In the genomic region with DNA sequence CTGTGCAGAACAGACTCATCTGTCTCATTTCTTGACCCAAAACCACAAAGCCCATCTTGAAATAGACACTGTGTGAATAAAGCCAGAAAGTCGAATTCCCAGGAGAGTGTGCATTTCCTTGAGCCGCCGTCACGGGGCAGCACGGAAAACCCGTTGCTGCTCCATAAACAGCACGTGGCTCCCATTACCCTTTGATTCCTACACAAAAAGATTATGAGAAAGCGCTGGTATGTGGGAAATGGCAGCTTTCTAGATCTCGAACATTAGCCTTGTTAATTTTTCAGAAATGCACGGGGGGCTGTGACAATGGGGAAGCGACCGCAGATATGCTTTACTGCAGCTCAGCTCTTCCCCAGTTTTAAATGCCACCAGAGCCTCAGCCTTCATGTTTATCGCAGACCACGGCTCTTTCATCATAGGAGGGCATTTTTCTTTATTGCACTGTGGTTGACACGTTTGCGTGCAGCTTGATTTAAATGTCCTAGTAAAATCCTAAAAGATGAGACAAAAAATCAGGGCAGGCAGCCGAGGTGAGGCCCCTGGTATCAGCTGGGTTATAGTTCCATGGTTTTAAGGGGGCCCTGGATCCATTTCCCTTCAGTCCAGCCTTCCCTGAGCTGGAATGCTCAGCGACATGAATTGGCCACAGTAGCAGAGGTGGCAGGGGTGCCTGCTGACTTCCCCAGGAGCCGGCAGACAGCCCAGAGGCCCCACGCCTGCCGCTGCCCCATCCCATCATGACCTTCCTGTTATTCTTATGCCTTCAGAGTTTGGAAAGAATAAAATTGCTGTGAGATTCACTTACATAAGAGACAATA, we compare ENCODE assay signal across 27 cellular contexts.
A peak's percentile ranks its signal among the peaks of the same experiment; 100 is the strongest.
DNase-seq lines count a peak whose midpoint lies in the region; ATAC-seq and TF ChIP-seq lines count a peak whose summit lies in the region.
"Had no signal": no experiment of that assay in that cellular context is flagged by ENCODE, and none has a peak within 500 bp of the region (broad histone marks: within the 10 kb centered on the region; RNA-seq: fewer than 3 reads in every experiment).

No MANE protein-coding gene starts in this region.

- H3K9me2 ChIP-seq in hepatocyte (replicated peaks; ENCODE audit: insufficient read depth) = no peaks in the 10 kb centered on the region
- H3K9me2 ChIP-seq: SK-N-SH had no signal

- H3K4me3 Mint-ChIP-seq in activated CD8-positive, alpha-beta memory T cell treated with anti-CD3 and anti-CD28 coated beads, Interleukin-2, amount 10 ng/mL, durations not matched to agents 7 days and 5 days = no peak overlapping the region
- H3K4me3 Mint-ChIP-seq: activated CD8-positive, alpha-beta T cell treated with anti-CD3 and anti-CD28 coated beads, Interleukin-2, amount 10 ng/mL, durations not matched to agents 7 days and 5 days; activated naive CD8-positive, alpha-beta T cell; activated T-cell treated with anti-CD3 and anti-CD28 coated beads, Interleukin-2, amount 50 U/mL, for 72 hours; CD4-positive, alpha-beta T cell; mesothelial cell of epicardium; natural killer cell; stimulated activated naive CD8-positive, alpha-beta T cell treated with anti-CD3 and anti-CD28 coated beads, Interleukin-15, amount 100 ng/mL, for 72 hours had no signal

- CTCF ChIA-PET in activated CD8-positive, alpha-beta memory T cell treated with anti-CD3 and anti-CD28 coated beads, Interleukin-2, amount 10 ng/mL, durations not matched to agents 7 days and 5 days (lab: Charles Lee) = no interaction called here

- H3K27me3 ChIP-seq in hepatocyte = peaks cover 4% of the 10 kb centered on the region
- H3K27me3 ChIP-seq: upper lobe of right lung had no signal

- peaks cover 2% of the 10 kb centered on the region for H3K9me3 Mint-ChIP-seq in activated CD8-positive, alpha-beta memory T cell treated with anti-CD3 and anti-CD28 coated beads, Interleukin-2, amount 10 ng/mL, durations not matched to agents 7 days and 5 days (ENCODE audit: low read depth)

- peaks cover 6% of the 10 kb centered on the region for H3K4me1 ChIP-seq in hepatocyte (ENCODE audit: insufficient read depth)
- H3K4me1 ChIP-seq: left lung, upper lobe of right lung had no signal

- no peaks in the 10 kb centered on the region for H3K9me3 ChIP-seq in hepatocyte (ENCODE audit: low read depth)
- H3K9me3 ChIP-seq: SK-N-SH had no signal

- no peaks in the 10 kb centered on the region for H3K36me3 ChIP-seq in hepatocyte (replicated peaks; ENCODE audit: insufficient read depth, low read depth)
- H3K36me3 ChIP-seq: left lung, upper lobe of right lung had no signal

- H3K4me1 Mint-ChIP-seq in activated CD8-positive, alpha-beta memory T cell treated with anti-CD3 and anti-CD28 coated beads, Interleukin-2, amount 10 ng/mL, durations not matched to agents 7 days and 5 days = no peaks in the 10 kb centered on the region
- H3K4me1 Mint-ChIP-seq: natural killer cell; stimulated activated naive CD8-positive, alpha-beta T cell treated with anti-CD3 and anti-CD28 coated beads, Interleukin-15, amount 100 ng/mL, for 72 hours had no signal

- H3K27ac Mint-ChIP-seq in activated CD8-positive, alpha-beta memory T cell treated with anti-CD3 and anti-CD28 coated beads, Interleukin-2, amount 10 ng/mL, durations not matched to agents 7 days and 5 days = no peak overlapping the region
- H3K27ac Mint-ChIP-seq: activated CD8-positive, alpha-beta T cell treated with anti-CD3 and anti-CD28 coated beads, Interleukin-2, amount 10 ng/mL, durations not matched to agents 7 days and 5 days; activated naive CD8-positive, alpha-beta T cell; activated T-cell treated with anti-CD3 and anti-CD28 coated beads, Interleukin-2, amount 50 U/mL, for 72 hours; CD4-positive, alpha-beta T cell; mesothelial cell of epicardium; natural killer cell; stimulated activated naive CD8-positive, alpha-beta T cell treated with anti-CD3 and anti-CD28 coated beads, Interleukin-15, amount 100 ng/mL, for 72 hours had no signal

- no peak overlapping the region for H3K27ac ChIP-seq in hepatocyte
- H3K27ac ChIP-seq: left lung, upper lobe of right lung had no signal

- peaks cover 2% of the 10 kb centered on the region for H3K27me3 Mint-ChIP-seq in activated CD8-positive, alpha-beta memory T cell treated with anti-CD3 and anti-CD28 coated beads, Interleukin-2, amount 10 ng/mL, durations not matched to agents 7 days and 5 days

- no peak for ATAC-seq in activated CD8-positive, alpha-beta memory T cell treated with anti-CD3 and anti-CD28 coated beads, Interleukin-2, amount 10 ng/mL, durations not matched to agents 7 days and 5 days
- ATAC-seq in omental fat pad (ENCODE audit: low FRiP score) = no peak
- ATAC-seq: activated CD8-positive, alpha-beta T cell treated with anti-CD3 and anti-CD28 coated beads, Interleukin-2, amount 10 ng/mL, durations not matched to agents 7 days and 5 days; activated T-cell treated with anti-CD3 and anti-CD28 coated beads, Interleukin-2, amount 50 U/mL, for 72 hours; K562; left lung; natural killer cell; stimulated activated naive CD8-positive, alpha-beta T cell treated with anti-CD3 and anti-CD28 coated beads, Interleukin-15, amount 100 ng/mL, for 72 hours; upper lobe of right lung had no signal

- peak; percentile 7 for DNase-seq in activated CD8-positive, alpha-beta memory T cell treated with anti-CD3 and anti-CD28 coated beads, Interleukin-2, amount 10 ng/mL, durations not matched to agents 7 days and 5 days
- no peak for DNase-seq in activated CD8-positive, alpha-beta memory T cell treated with anti-CD3 and anti-CD28 coated beads, Interleukin-2, amount 50 U/mL, for 48 hours
- DNase-seq in NOMO-1 treated with DMSO at 0.1 percent for 48 hours (lab: John Stamatoyannopoulos, UW; ENCODE audit: unreplicated experiment) (peak; percentile 76), hepatocyte (ENCODE audit: low spot score) (no peak), ureter (ENCODE audit: low spot score) (peak; percentile 37), NCI-H446 treated with DMSO at 0.1 percent for 48 hours (lab: John Stamatoyannopoulos, UW) (no peak), ACHN (no peak), omental fat pad (ENCODE audit: low spot score) (no peak)
- DNase-seq: activated CD4-positive, CD25-positive, alpha-beta regulatory T cell treated with anti-CD3 and anti-CD28 coated beads, Interleukin-2, amount 50 U/mL, for 72 hours; activated CD8-positive, alpha-beta T cell treated with anti-CD3 and anti-CD28 coated beads, Interleukin-2, amount 10 ng/mL, durations not matched to agents 7 days and 5 days; activated T-cell treated with anti-CD3 and anti-CD28 coated beads, Interleukin-2, amount 50 U/mL, for 72 hours; CD4-positive, alpha-beta T cell; cerebellar nuclear complex; DMS53; GOT3; left lung; natural killer cell; NCI-H1092; NCI-H1930; SK-N-SH; stimulated activated CD4-positive, alpha-beta T cell treated with anti-CD3 and anti-CD28 coated beads, Interleukin-2, amount 100 ng/mL, for 48 hours; stimulated activated naive CD8-positive, alpha-beta T cell treated with anti-CD3 and anti-CD28 coated beads, Interleukin-15, amount 100 ng/mL, for 72 hours had no signal

- H2AFZ ChIP-seq in hepatocyte = no peak overlapping the region

- H4K20me1 ChIP-seq in hepatocyte (ENCODE audit: insufficient read depth, poor library complexity, severe bottlenecking) = no peaks in the 10 kb centered on the region

- no peak overlapping the region for H3K4me3 ChIP-seq in hepatocyte
- H3K4me3 ChIP-seq: K562, left lung, skin epidermis, upper lobe of right lung had no signal

- in situ Hi-C loops in ACHN (cut with HindIII; ENCODE audit: low pct_ligation_motif_present, low pct_unique_long_range_greater_than_20kb, low sequenced_read_pairs) = no loop called here

- TF ChIP-seq CTCF in hepatocyte (IDR thresholded peaks at IDR 0.05; ENCODE audit: poor library complexity) (no peak), omental fat pad (IDR thresholded peaks at IDR 0.05) (no peak)

- no peaks in the 10 kb centered on the region for H3K36me3 Mint-ChIP-seq in activated CD8-positive, alpha-beta memory T cell treated with anti-CD3 and anti-CD28 coated beads, Interleukin-2, amount 10 ng/mL, durations not matched to agents 7 days and 5 days
- H3K36me3 Mint-ChIP-seq: mesothelial cell of epicardium, natural killer cell had no signal

- WGBS in hepatocyte (ENCODE audit: low lambda C conversion rate, missing lambda C conversion rate) = 56% methylated on average over 21 of the region's 21 CpGs

- H3K79me2 ChIP-seq in hepatocyte = no peaks in the 10 kb centered on the region

- H3K4me2 ChIP-seq in hepatocyte = peak overlapping the region; percentile 45
- H3K4me2 ChIP-seq: SK-N-SH had no signal

Comparison
In these comparisons a context has a peak if more than half of its experiments do, and no peak if none do; other contexts are left out.
1. DNase-seq: peak in activated CD8-positive, alpha-beta memory T cell treated with anti-CD3 and anti-CD28 coated beads, Interleukin-2, amount 10 ng/mL, durations not matched to agents 7 days and 5 days (single experiment), NOMO-1 treated with DMSO at 0.1 percent for 48 hours (single experiment) and ureter (single experiment); none in activated CD8-positive, alpha-beta memory T cell treated with anti-CD3 and anti-CD28 coated beads, Interleukin-2, amount 50 U/mL, for 48 hours (single experiment), hepatocyte (single experiment), NCI-H446 treated with DMSO at 0.1 percent for 48 hours (single experiment), ACHN (single experiment) and omental fat pad (single experiment).